Comparison of ENCODE assay signal across 16 cellular contexts in the genomic region with DNA sequence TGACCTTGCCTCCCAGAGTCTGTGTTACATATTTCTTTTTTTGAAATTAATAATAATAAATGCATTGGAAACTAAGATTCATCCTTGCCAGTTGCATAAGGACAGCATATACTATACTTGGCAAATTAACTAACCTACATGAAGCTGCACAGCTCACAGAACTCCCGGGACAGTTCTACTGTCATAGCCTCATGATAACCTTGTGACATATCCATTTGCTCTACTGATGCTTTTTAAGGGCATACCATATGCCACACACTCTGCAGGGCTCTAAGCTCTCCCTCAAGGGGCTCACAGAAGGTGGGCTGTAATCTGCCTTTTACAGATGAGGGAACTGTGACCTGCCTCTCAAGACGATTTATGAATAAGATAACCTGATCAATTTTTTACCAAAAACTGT. TPM values are rescaled to one million over a fixed set of nuclear protein-coding genes. Genes with fewer than 3 reads are reported as not detected.
A peak's percentile ranks its signal among the peaks of the same experiment; 100 is the strongest.
DNase-seq lines count a peak whose midpoint lies in the region; ATAC-seq and TF ChIP-seq lines count a peak whose summit lies in the region.
"Had no signal": no experiment of that assay in that cellular context is flagged by ENCODE, and none has a peak within 500 bp of the region (broad histone marks: within the 10 kb centered on the region; RNA-seq: fewer than 3 reads in every experiment).

No MANE protein-coding gene starts in this region.

- intact Hi-C loops in activated CD4-positive, alpha-beta T cell treated with anti-CD3 and anti-CD28 coated beads for 36 hours (cut with DNase I, micrococcal nuclease) = no loop called here

- H3K4me1 Mint-ChIP-seq in activated CD4-positive, alpha-beta T cell treated with anti-CD3 and anti-CD28 coated beads for 36 hours = peaks cover 54% of the 10 kb centered on the region
- H3K4me1 Mint-ChIP-seq in neural crest cell = peaks cover 22% of the 10 kb centered on the region
- H3K4me1 Mint-ChIP-seq in activated naive CD4-positive, alpha-beta T cell treated with anti-CD3 and anti-CD28 coated beads, Interleukin-2, amount 10 ng/mL, durations not matched to agents 7 days and 5 days = peaks cover 40% of the 10 kb centered on the region

- H3K9me2 ChIP-seq in hepatocyte (replicated peaks; ENCODE audit: insufficient read depth) = no peaks in the 10 kb centered on the region

- POLR2A ChIA-PET in activated CD4-positive, alpha-beta T cell treated with anti-CD3 and anti-CD28 coated beads for 36 hours (lab: Charles Lee) = interaction anchor here (0.6 kb wide), 1 partner anchor 11 kb away, joined by 3 read pairs; no protein-coding TSS in a partner anchor

- in situ Hi-C loops in SK-MEL-5 (cut with HindIII; ENCODE audit: low pct_unique_long_range_greater_than_20kb, low sequenced_read_pairs) = no loop called here

- H3K4me3 ChIP-seq in DND-41 (ENCODE audit: low read depth in 1 of 2, low read length in 2 of 2) = no peak overlapping the region
- no peak overlapping the region for H3K4me3 ChIP-seq in hepatocyte

- H3K27ac Mint-ChIP-seq in activated CD4-positive, alpha-beta T cell treated with anti-CD3 and anti-CD28 coated beads for 36 hours = peak overlapping the region; percentile 39
- no peak overlapping the region for H3K27ac Mint-ChIP-seq in neural crest cell (ENCODE audit: unreplicated experiment)
- H3K27ac Mint-ChIP-seq in activated naive CD4-positive, alpha-beta T cell treated with anti-CD3 and anti-CD28 coated beads, Interleukin-2, amount 10 ng/mL, durations not matched to agents 7 days and 5 days = no peak overlapping the region

- H3K36me3 Mint-ChIP-seq in activated CD4-positive, alpha-beta T cell treated with anti-CD3 and anti-CD28 coated beads for 36 hours (ENCODE audit: low read depth) = peaks cover 41% of the 10 kb centered on the region
- H3K36me3 Mint-ChIP-seq in neural crest cell (ENCODE audit: low read depth) = peaks cover 2% of the 10 kb centered on the region
- H3K36me3 Mint-ChIP-seq in activated naive CD4-positive, alpha-beta T cell treated with anti-CD3 and anti-CD28 coated beads, Interleukin-2, amount 10 ng/mL, durations not matched to agents 7 days and 5 days = peaks cover 39% of the 10 kb centered on the region

- no peak for TF ChIP-seq CTCF in DND-41 (IDR thresholded peaks at IDR 0.05; ENCODE audit: borderline replicate concordance, extremely low read depth, low read length, poor library complexity, severe bottlenecking)
- no peak for TF ChIP-seq CTCF in neural crest cell (conservative IDR thresholded peaks at IDR 0.05)
- no peak for TF ChIP-seq CTCF in hepatocyte (IDR thresholded peaks at IDR 0.05; ENCODE audit: poor library complexity)

- CTCF ChIA-PET in activated CD4-positive, alpha-beta T cell treated with anti-CD3 and anti-CD28 coated beads for 36 hours (lab: Charles Lee) = interaction anchor here (0.6 kb wide), 1 partner anchor 72 kb away, joined by 3 read pairs; no protein-coding TSS in a partner anchor
- CTCF ChIA-PET in activated naive CD4-positive, alpha-beta T cell treated with anti-CD3 and anti-CD28 coated beads, Interleukin-2, amount 10 ng/mL, durations not matched to agents 7 days and 5 days (lab: Charles Lee) = interaction anchor here (0.6 kb wide), 1 partner anchor 18 kb away, joined by 3 read pairs; no protein-coding TSS in a partner anchor

- H3K27me3 Mint-ChIP-seq in activated CD4-positive, alpha-beta T cell treated with anti-CD3 and anti-CD28 coated beads for 36 hours = no peaks in the 10 kb centered on the region
- H3K27me3 Mint-ChIP-seq in neural crest cell (ENCODE audit: low read depth) = no peaks in the 10 kb centered on the region
- H3K27me3 Mint-ChIP-seq in activated naive CD4-positive, alpha-beta T cell treated with anti-CD3 and anti-CD28 coated beads, Interleukin-2, amount 10 ng/mL, durations not matched to agents 7 days and 5 days = no peaks in the 10 kb centered on the region
- H3K27me3 Mint-ChIP-seq: CD8-positive, alpha-beta memory T cell had no signal

- no peak for DNase-seq in activated CD4-positive, alpha-beta T cell treated with anti-CD3 and anti-CD28 coated beads for 36 hours
- no peak for DNase-seq in activated CD4-positive, alpha-beta T cell treated with anti-CD3 and anti-CD28 coated beads for 48 hours
- DNase-seq in DND-41 (no peak), SK-MEL-5 (ENCODE audit: low read depth, low spot score) (peak; percentile 80), neural crest cell (ENCODE audit: low read depth, low spot score) (no peak), hepatocyte (ENCODE audit: low spot score) (no peak), NCI-H2081 treated with DMSO at 0.1 percent for 48 hours (lab: John Stamatoyannopoulos, UW) (no peak)
- no peak for DNase-seq in activated naive CD4-positive, alpha-beta T cell treated with anti-CD3 and anti-CD28 coated beads, Interleukin-2, amount 10 ng/mL, durations not matched to agents 7 days and 5 days
- DNase-seq: CD8-positive, alpha-beta memory T cell; GF-D8; NCI-H1092; NCI-H345; NCI-H69; PC-3 had no signal

- H3K9me3 Mint-ChIP-seq in activated CD4-positive, alpha-beta T cell treated with anti-CD3 and anti-CD28 coated beads for 36 hours (ENCODE audit: low read depth) = no peaks in the 10 kb centered on the region
- H3K9me3 Mint-ChIP-seq in neural crest cell = no peaks in the 10 kb centered on the region
- H3K9me3 Mint-ChIP-seq in activated naive CD4-positive, alpha-beta T cell treated with anti-CD3 and anti-CD28 coated beads, Interleukin-2, amount 10 ng/mL, durations not matched to agents 7 days and 5 days = no peaks in the 10 kb centered on the region
- H3K9me3 Mint-ChIP-seq: CD8-positive, alpha-beta memory T cell had no signal

- H3K4me1 ChIP-seq in DND-41 (ENCODE audit: insufficient read depth, low read length) (peaks cover 35% of the 10 kb centered on the region), hepatocyte (ENCODE audit: insufficient read depth) (peaks cover 15% of the 10 kb centered on the region)

- peaks cover 87% of the 10 kb centered on the region for H3K79me2 ChIP-seq in DND-41 (ENCODE audit: insufficient read depth, low read length)
- H3K79me2 ChIP-seq in hepatocyte = peaks cover 58% of the 10 kb centered on the region

- H3K4me3 Mint-ChIP-seq in activated CD4-positive, alpha-beta T cell treated with anti-CD3 and anti-CD28 coated beads for 36 hours = no peak overlapping the region
- peak overlapping the region; percentile 68 for H3K4me3 Mint-ChIP-seq in neural crest cell
- no peak overlapping the region for H3K4me3 Mint-ChIP-seq in activated naive CD4-positive, alpha-beta T cell treated with anti-CD3 and anti-CD28 coated beads, Interleukin-2, amount 10 ng/mL, durations not matched to agents 7 days and 5 days

- H3K27ac ChIP-seq in DND-41 (ENCODE audit: low read length) (no peak overlapping the region), hepatocyte (no peak overlapping the region)
- H3K27ac ChIP-seq: KMS-11, RWPE1 had no signal

- H3K4me2 ChIP-seq in DND-41 (ENCODE audit: insufficient read depth, low read length) (peak overlapping the region; percentile 5; the same call in 1 of the 2 replicates), hepatocyte (no peak overlapping the region)
- H3K4me2 ChIP-seq: KMS-11 had no signal

- H3K36me3 ChIP-seq in DND-41 (ENCODE audit: insufficient read depth, low read length) (peaks cover 35% of the 10 kb centered on the region), hepatocyte (replicated peaks; ENCODE audit: insufficient read depth, low read depth) (no peaks in the 10 kb centered on the region)

- H3K9me3 ChIP-seq in DND-41 (ENCODE audit: insufficient read depth, low read length, severe bottlenecking) = no peaks in the 10 kb centered on the region
- H3K9me3 ChIP-seq in hepatocyte (ENCODE audit: low read depth) = no peaks in the 10 kb centered on the region

- H4K20me1 ChIP-seq in DND-41 (ENCODE audit: insufficient read depth, low read length) = peaks cover 27% of the 10 kb centered on the region
- no peaks in the 10 kb centered on the region for H4K20me1 ChIP-seq in hepatocyte (ENCODE audit: insufficient read depth, poor library complexity, severe bottlenecking)

- no peak for ATAC-seq in activated CD4-positive, alpha-beta T cell treated with anti-CD3 and anti-CD28 coated beads for 36 hours
- no peak for ATAC-seq in DND-41 (ENCODE audit: insufficient read depth, low read depth)
- ATAC-seq: PC-3 had no signal

- H3K27me3 ChIP-seq in DND-41 (ENCODE audit: insufficient read depth, low read length, poor library complexity) (no peaks in the 10 kb centered on the region), hepatocyte (no peaks in the 10 kb centered on the region)

- no peak overlapping the region for H3K9ac ChIP-seq in DND-41 (ENCODE audit: low read depth, low read length)
- H3K9ac ChIP-seq: KMS-11 had no signal

- 88% methylated on average over 2 of the region's 2 CpGs for WGBS in hepatocyte (ENCODE audit: low lambda C conversion rate, missing lambda C conversion rate)

- H2AFZ ChIP-seq in DND-41 (ENCODE audit: low read depth, low read length) (no peak overlapping the region), hepatocyte (no peak overlapping the region)

RNA-seq across cellular contexts. Expression of gene ITGB1BP1, which starts 3.8 kb away (rescaled TPM):
- total RNA-seq in activated CD4-positive, alpha-beta T cell treated with anti-CD3 and anti-CD28 coated beads for 36 hours = 10 to 100 TPM; 89.7 to 92.1 TPM
- 91.0 and 105 TPM in 2 replicates for total RNA-seq in SK-MEL-5 (2014; rRNA removed; shearing (Covaris generic))
- polyA plus RNA-seq in SK-MEL-5 (2015; cell fraction: cytosol; rRNA removed) = 58.7 and 81.9 TPM in 2 replicates
- 73.1 and 85.6 TPM in 2 replicates for polyA plus RNA-seq in SK-MEL-5 (2015; cell fraction: nucleus; rRNA removed)
- total RNA-seq in neural crest cell (59.3 and 61.2 TPM in 2 replicates), hepatocyte (17.4 and 22.7 TPM in 2 replicates)
- polyA plus RNA-seq in hepatocyte = 51.8 and 65.2 TPM in 2 replicates

RNA-seq across cellular contexts. Expression of gene CPSF3, which starts 3.9 kb away (rescaled TPM):
- total RNA-seq in activated CD4-positive, alpha-beta T cell treated with anti-CD3 and anti-CD28 coated beads for 36 hours = 100 to 1,000 TPM in 1 of 2 experiments, 10 to 100 TPM in 1; 72.3 to 103 TPM
- total RNA-seq in SK-MEL-5 (2014; rRNA removed; shearing (Covaris generic)) = 96.8 and 110 TPM in 2 replicates
- polyA plus RNA-seq in SK-MEL-5 (2015; cell fraction: cytosol; rRNA removed) = 65.4 and 71.9 TPM in 2 replicates
- 88.9 and 90.3 TPM in 2 replicates for polyA plus RNA-seq in SK-MEL-5 (2015; cell fraction: nucleus; rRNA removed)
- total RNA-seq in neural crest cell (84.8 and 86.4 TPM in 2 replicates), hepatocyte (38.7 and 39.1 TPM in 2 replicates)
- 21.5 and 23.9 TPM in 2 replicates for polyA plus RNA-seq in hepatocyte

RNA-seq across cellular contexts. Expression of gene IAH1, which starts 54.8 kb away (rescaled TPM):
- total RNA-seq in activated CD4-positive, alpha-beta T cell treated with anti-CD3 and anti-CD28 coated beads for 36 hours = 10 to 100 TPM; 53.7 to 63.7 TPM
- 67.6 and 68.4 TPM in 2 replicates for total RNA-seq in SK-MEL-5 (2014; rRNA removed; shearing (Covaris generic))
- polyA plus RNA-seq in SK-MEL-5 (2015; cell fraction: cytosol; rRNA removed) = 33.2 and 35.7 TPM in 2 replicates
- 23.0 and 28.8 TPM in 2 replicates for polyA plus RNA-seq in SK-MEL-5 (2015; cell fraction: nucleus; rRNA removed)
- total RNA-seq in neural crest cell (38.6 and 42.7 TPM in 2 replicates), hepatocyte (31.6 and 44.2 TPM in 2 replicates)
- 46.7 and 51.0 TPM in 2 replicates for polyA plus RNA-seq in hepatocyte
